8 cellular contexts compared by ENCODE assay signal in the genomic region with DNA sequence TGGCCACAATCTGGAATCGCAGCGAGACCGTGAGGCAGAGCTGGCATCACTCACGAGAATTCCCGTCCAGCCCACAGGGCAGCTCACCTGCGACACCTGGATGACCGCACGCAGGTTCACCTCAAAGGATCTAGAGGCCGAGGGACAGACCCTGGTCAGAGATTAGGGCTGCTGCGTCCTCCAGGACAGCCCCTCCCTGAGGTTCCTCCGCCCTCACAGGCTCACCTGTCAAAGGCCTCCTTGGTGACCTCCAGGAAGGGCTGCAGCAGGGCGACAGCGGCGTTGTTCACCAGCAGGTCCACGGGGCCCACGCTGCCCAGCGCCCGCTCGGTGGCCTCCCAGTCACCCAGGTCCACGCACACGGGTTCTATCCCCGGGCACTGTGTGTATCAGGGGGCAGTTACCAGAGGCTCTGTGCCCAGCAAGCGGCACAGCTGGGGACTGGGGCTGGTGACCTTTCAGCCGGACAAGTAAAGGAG. TPM values are rescaled to one million over a fixed set of nuclear protein-coding genes. Genes with fewer than 3 reads are reported as not detected.
DNase-seq lines count a peak whose midpoint lies in the region; ATAC-seq, FAIRE-seq and TF ChIP-seq lines count a peak whose summit lies in the region.

No MANE protein-coding gene starts in this region.

- no TSS peak for BruUV-seq in PC-9 (replicated peaks; lab: Mats Ljungman, UMichigan)

- H3K27ac ChIP-seq in PC-9 (no peak overlapping the region), esophagus squamous epithelium (peak overlapping the region; percentile 93 to 98 (median 96)), prostate gland (peak overlapping the region; percentile 96 to 99)

- H3K4me3 ChIP-seq in GM12864 (ENCODE audit: low read depth, low read length) (peak overlapping the region; percentile 51), PC-9 (peak overlapping the region; percentile 66), esophagus squamous epithelium (peak overlapping the region; percentile 53 to 82 (median 64)), prostate gland (peak overlapping the region; percentile 72 to 81)

- H3K36me3 ChIP-seq in PC-9 (ENCODE audit: low read depth) = no peaks in the 10 kb centered on the region
- H3K36me3 ChIP-seq in esophagus squamous epithelium = peaks cover 0 to 20% (median 0%) of the 10 kb centered on the region in 3 donors
- no peaks in the 10 kb centered on the region for H3K36me3 ChIP-seq in prostate gland

- H3K4me1 ChIP-seq in PC-9 (replicated peaks; ENCODE audit: insufficient read depth) (0 out of 2 replicates have a peak, but pooled peaks cover 6% of the 10 kb centered on the region), esophagus squamous epithelium (peaks cover 22 to 56% (median 23%) of the 10 kb centered on the region in 3 donors), prostate gland (replicated peaks) (peaks cover 16% of the 10 kb centered on the region)

- TF ChIP-seq POLR2A in esophagus squamous epithelium (IDR thresholded peaks at IDR 0.05) (no peak), prostate gland (IDR thresholded peaks at IDR 0.05) (no peak)

- H4K20me1 ChIP-seq in PC-9 (ENCODE audit: insufficient read depth) = no peaks in the 10 kb centered on the region

- ATAC-seq in GM18498 (IDR thresholded peaks at IDR 0.05; ENCODE audit: unreplicated experiment) = no peak

- H3F3A ChIP-seq in PC-9 (ENCODE audit: insufficient read depth, low read depth) = peaks cover 4% of the 10 kb centered on the region; the same call in 1 of the 2 replicates

- H3K9me2 ChIP-seq in PC-9 (ENCODE audit: insufficient read depth) = no peaks in the 10 kb centered on the region

- intact Hi-C loops in PC-9 (cut with micrococcal nuclease; ENCODE audit: unreplicated experiment) (loop anchor here (2.0 to 10.0 kb wide), 3 partner anchors 61 to 208 kb away; partner anchors contain the start of gene FASN), esophagus squamous epithelium (cut with DNase I) (no loop called here), prostate gland (cut with DNase I) (loop anchor here (5.0 kb wide), 1 partner anchor 61 kb away; the partner anchor contains the start of gene FASN)

- no peaks in the 10 kb centered on the region for H3K27me3 ChIP-seq in PC-9 (ENCODE audit: insufficient read depth, low read depth)
- peaks cover 0 to 7% (median 0%) of the 10 kb centered on the region in 4 donors for H3K27me3 ChIP-seq in esophagus squamous epithelium
- no peaks in the 10 kb centered on the region for H3K27me3 ChIP-seq in prostate gland (replicated peaks; ENCODE audit: insufficient read depth)

- no peak for FAIRE-seq in urothelium cell line (lab: Jason Lieb, UNC)
- no peak for FAIRE-seq in frontal cortex (lab: Jason Lieb, UNC)

- no peak for DNase-seq in GM12864 (ENCODE audit: low read depth)
- no peak for DNase-seq in PC-9
- no peak for DNase-seq in esophagus squamous epithelium (lab: John Stamatoyannopoulos, UW)
- DNase-seq in prostate gland (ENCODE audit: low spot score) = no peak
- DNase-seq in DMS 273 (lab: John Stamatoyannopoulos, UW; ENCODE audit: unreplicated experiment) = no peak
- DNase-seq in urothelium cell line (ENCODE audit: low spot score) = no peak
- no peak for DNase-seq in frontal cortex (ENCODE audit: low spot score in 2 of 2)

- H3K79me2 ChIP-seq in PC-9 (ENCODE audit: low read depth) = no peaks in the 10 kb centered on the region

- CTCF ChIA-PET in PC-9 (lab: Charles Lee) = no interaction called here

- TF ChIP-seq CTCF in GM12864 (IDR thresholded peaks at IDR 0.05; ENCODE audit: low read depth, low read length, missing control alignments) (no peak), PC-9 (conservative IDR thresholded peaks at IDR 0.05) (no peak), esophagus squamous epithelium (IDR thresholded peaks at IDR 0.05) (no peak), prostate gland (IDR thresholded peaks at IDR 0.05) (no peak)

- POLR2A ChIA-PET in PC-9 (lab: Charles Lee; ENCODE audit: unreplicated experiment) = no interaction called here

- H3K9me3 ChIP-seq in PC-9 (ENCODE audit: insufficient read depth, low read depth) (no peaks in the 10 kb centered on the region), esophagus squamous epithelium (no peaks in the 10 kb centered on the region), prostate gland (no peaks in the 10 kb centered on the region)

- 27 to 51% methylated on average over 11 to 19 of the region's 24 CpGs for WGBS in esophagus squamous epithelium, 2 donors
- WGBS in prostate gland = 31% methylated on average over 24 of the region's 24 CpGs

- H2AFZ ChIP-seq in PC-9 = peak overlapping the region; percentile 82

- peak overlapping the region; percentile 90 for H3K4me2 ChIP-seq in PC-9

RNA-seq across cellular contexts. Expression of gene DCXR, which starts 0.8 kb away (rescaled TPM):
- total RNA-seq in PC-9 (2021) = 120 and 129 TPM in 2 replicates
- 100 to 1,000 TPM in 3 of 4 donors, 10 to 100 TPM in 1; 89.1 to 162 (median 135) TPM for total RNA-seq in esophagus squamous epithelium
- total RNA-seq in prostate gland = 100 to 1,000 TPM; 235 to 744 TPM
- 25.7 TPM for total RNA-seq in frontal cortex

RNA-seq across cellular contexts. Expression of gene RAC3, which starts 5.2 kb away (rescaled TPM):
- 32.3 and 41.6 TPM in 2 replicates for total RNA-seq in PC-9 (2021)
- total RNA-seq in esophagus squamous epithelium = 10 to 100 TPM in 1 of 4 donors, 1 to 10 TPM in 3; 4.9 to 10.4 (median 7.0) TPM
- 10 to 100 TPM; 41.8 to 93.9 TPM for total RNA-seq in prostate gland
- 110 TPM for total RNA-seq in frontal cortex

RNA-seq across cellular contexts. Expression of gene LRRC45, which starts 13.6 kb away (rescaled TPM):
- total RNA-seq in PC-9 (2021) (41.5 and 42.6 TPM in 2 replicates), esophagus squamous epithelium (10 to 100 TPM in 3 of 4 donors, 1 to 10 TPM in 1; 9.7 to 21.2 (median 18.3) TPM), prostate gland (10 to 100 TPM; 22.2 to 24.1 TPM), frontal cortex (14.3 TPM)

RNA-seq across cellular contexts. Expression of gene CENPX, which starts 14.0 kb away (rescaled TPM):
- total RNA-seq in PC-9 (2021) (115 and 132 TPM in 2 replicates), esophagus squamous epithelium (100 to 1,000 TPM in 2 of 4 donors, 10 to 100 TPM in 2; 52.1 to 144 (median 106) TPM), prostate gland (100 to 1,000 TPM in 1 of 2 donors, 10 to 100 TPM in 1; 84.9 to 263 TPM), frontal cortex (31.0 TPM)

RNA-seq across cellular contexts. Expression of gene RFNG, which starts 14.9 kb away (rescaled TPM):
- 40.4 and 49.1 TPM in 2 replicates for total RNA-seq in PC-9 (2021)
- 10 to 100 TPM; 24.9 to 38.1 (median 31.2) TPM for total RNA-seq in esophagus squamous epithelium
- 10 to 100 TPM; 48.8 to 92.7 TPM for total RNA-seq in prostate gland
- 21.2 TPM for total RNA-seq in frontal cortex
